16 cellular contexts compared by ENCODE assay signal in genomic region chr2:12727085-12727484, GRCh38. TPM values are rescaled to one million over a fixed set of nuclear protein-coding genes. Genes with fewer than 3 reads are reported as not detected.
A peak's percentile ranks its signal among the peaks of the same experiment; 100 is the strongest.
DNase-seq lines count a peak whose midpoint lies in the region; ATAC-seq, FAIRE-seq and TF ChIP-seq lines count a peak whose summit lies in the region.
"Had no signal": no experiment of that assay in that cellular context is flagged by ENCODE, and none has a peak within 500 bp of the region (broad histone marks: within the 10 kb centered on the region; RNA-seq: fewer than 3 reads in every experiment).

No MANE protein-coding gene starts in this region.

- POLR2A ChIA-PET in T-cell (lab: Charles Lee): interaction anchor here in 1 of 2 donors (0.6 to 1.1 kb wide), 2 partner anchors 9 to 280 kb away, joined by 3 read pairs; no protein-coding TSS in a partner anchor

- H3K27ac ChIP-seq in heart right ventricle (peak overlapping the region in 7 of 10 donors; percentile 10 to 99 (median 36)), kidney (ENCODE audit: low read depth in 2 of 2, low read length in 2 of 2) (no peak overlapping the region), tibial nerve (peak overlapping the region; percentile 14 to 96 (median 63)), pancreas (no peak overlapping the region), colonic mucosa (no peak overlapping the region)

- intact Hi-C loops in heart right ventricle (cut with DNase I): loop anchor here in 3 of 10 donors (10.0 kb wide), 2 partner anchors 98 to 278 kb away; no protein-coding TSS in a partner anchor
- intact Hi-C loops in left ventricle myocardium superior (cut with micrococcal nuclease): loop anchor here (10.0 kb wide), 1 partner anchor 98 kb away; no protein-coding TSS in a partner anchor
- intact Hi-C loops in kidney (cut with DNase I): no loop called here
- intact Hi-C loops in pancreas (cut with DNase I): no loop called here
- intact Hi-C loops in colonic mucosa (cut with DNase I): no loop called here

- H3K9ac ChIP-seq in kidney (ENCODE audit: low read length in 2 of 2) (no peak overlapping the region), colonic mucosa (ENCODE audit: low read depth in 2 of 2, low read length in 2 of 2) (no peak overlapping the region)

- H3K4me3 ChIP-seq in heart right ventricle: no peak overlapping the region
- H3K4me3 ChIP-seq in kidney (ENCODE audit: low read length in 2 of 2): no peak overlapping the region
- no peak overlapping the region for H3K4me3 ChIP-seq in tibial nerve
- H3K4me3 ChIP-seq in pancreas: no peak overlapping the region
- no peak overlapping the region for H3K4me3 ChIP-seq in colonic mucosa

- H3K27me3 Mint-ChIP-seq in T-cell: no peaks in the 10 kb centered on the region
- H3K27me3 Mint-ChIP-seq: memory B cell had no signal

- H3K4me1 ChIP-seq in heart right ventricle: peaks cover 26 to 100% (median 95%) of the 10 kb centered on the region in 9 donors
- H3K4me1 ChIP-seq in kidney (ENCODE audit: control insufficient read depth in 1 of 2, insufficient read depth in 1 of 2, low read depth in 1 of 2, low read length in 2 of 2): peaks cover 36 to 47% of the 10 kb centered on the region in 2 donors
- peaks cover 3 to 96% (median 41%) of the 10 kb centered on the region in 4 donors for H3K4me1 ChIP-seq in tibial nerve
- peaks cover 0 to 10% (median 0%) of the 10 kb centered on the region in 3 donors for H3K4me1 ChIP-seq in pancreas
- H3K4me1 ChIP-seq in colonic mucosa: peaks cover 4% of the 10 kb centered on the region

- peaks cover 93 to 100% (median 100%) of the 10 kb centered on the region in 3 donors for H3K4me1 Mint-ChIP-seq in T-cell

- peaks cover 58% of the 10 kb centered on the region for H3K36me3 Mint-ChIP-seq in T-cell

- CTCF ChIA-PET in T-cell (lab: Charles Lee): interaction anchor here in 1 of 2 donors (1.6 kb wide), 1 partner anchor 9 kb away, joined by 3 read pairs; no protein-coding TSS in a partner anchor

- no peak for TF ChIP-seq EP300 in tibial nerve (IDR thresholded peaks at IDR 0.05)

- peaks cover 0 to 97% (median 52%) of the 10 kb centered on the region in 9 donors for H3K36me3 ChIP-seq in heart right ventricle
- peaks cover 12 to 19% of the 10 kb centered on the region in 2 donors for H3K36me3 ChIP-seq in kidney (ENCODE audit: control insufficient read depth in 1 of 2, insufficient read depth in 2 of 2, low read length in 2 of 2)
- peaks cover 0 to 90% (median 0%) of the 10 kb centered on the region in 3 donors for H3K36me3 ChIP-seq in tibial nerve
- peaks cover 0 to 3% (median 0%) of the 10 kb centered on the region in 3 donors for H3K36me3 ChIP-seq in pancreas
- H3K36me3 ChIP-seq in colonic mucosa: no peaks in the 10 kb centered on the region

- no peak for ATAC-seq in heart right ventricle
- ATAC-seq in left ventricle myocardium superior: no peak
- no peak for ATAC-seq in T-cell (replicated peaks in 1 of 4)
- no peak for ATAC-seq in pancreas
- ATAC-seq in GM21723 (IDR thresholded peaks at IDR 0.05; ENCODE audit: unreplicated experiment): no peak

- FAIRE-seq in kidney (lab: Jason Lieb, UNC): no peak
- FAIRE-seq in pancreas (lab: Jason Lieb, UNC): no peak

- TF ChIP-seq POLR2A in tibial nerve (IDR thresholded peaks at IDR 0.05): no peak

- H3K27ac Mint-ChIP-seq in T-cell: peak overlapping the region; percentile 88 to 94
- H3K27ac Mint-ChIP-seq: activated T-helper 1 cell treated with anti-CD3 and anti-CD28 coated beads, Interleukin-12 subunit alpha, Interleukin-12 subunit beta, Interleukin-2, Interleukin-4 antibody, amounts not matched to agents 30 ng/mL and 10 ng/mL and 1 ng/mL, durations not matched to agents 14 hours and 24 hours and 36 hours had no signal

- H3K4me3 Mint-ChIP-seq in T-cell: peak overlapping the region in 1 of 3 donors; percentile 75

- H3K9me3 Mint-ChIP-seq in T-cell: no peaks in the 10 kb centered on the region
- H3K9me3 Mint-ChIP-seq: activated T-helper 1 cell treated with anti-CD3 and anti-CD28 coated beads, Interleukin-12 subunit alpha, Interleukin-12 subunit beta, Interleukin-2, Interleukin-4 antibody, amounts not matched to agents 30 ng/mL and 10 ng/mL and 1 ng/mL, durations not matched to agents 14 hours and 24 hours and 36 hours; memory B cell; T-helper 1 cell treated with Interleukin-12 subunit alpha and Interleukin-12 subunit beta and Interleukin-4 antibody, amounts not matched to agents 30 μg/mL and 1 μg/mL, for 36 hours had no signal

- 74 to 81% methylated on average over 6 of the region's 6 CpGs for WGBS in heart right ventricle, 2 donors
- 57 to 63% methylated on average over 6 of the region's 6 CpGs for WGBS in tibial nerve, 2 donors
- WGBS in pancreas, 2 donors: 78 to 85% methylated on average over 6 of the region's 6 CpGs

- TF ChIP-seq CTCF in heart right ventricle (IDR thresholded peaks at IDR 0.05) (no peak), kidney (IDR thresholded peaks at IDR 0.05; ENCODE audit: borderline replicate concordance, extremely low read depth, insufficient read depth) (no peak), tibial nerve (IDR thresholded peaks at IDR 0.05) (no peak), pancreas (IDR thresholded peaks at IDR 0.05) (no peak), colonic mucosa (IDR thresholded peaks at IDR 0.05) (no peak)

- DNase-seq in heart right ventricle (no peak), left ventricle myocardium superior (no peak), T-cell (no peak), kidney (peak; percentile 44), tibial nerve (ENCODE audit: low spot score in 2 of 2) (no peak), pancreas (no peak), colonic mucosa (no peak)
- DNase-seq: activated CD4-positive, alpha-beta T cell treated with anti-CD3 and anti-CD28 coated beads for 4 hours; DMS79; dorsolateral prefrontal cortex; NCI-H1417; NCI-H510A had no signal

- H3K9me3 ChIP-seq in heart right ventricle (no peaks in the 10 kb centered on the region), kidney (ENCODE audit: control insufficient read depth in 1 of 2, low read length in 2 of 2) (no peaks in the 10 kb centered on the region), tibial nerve (no peaks in the 10 kb centered on the region), pancreas (no peaks in the 10 kb centered on the region), colonic mucosa (no peaks in the 10 kb centered on the region)

- no peaks in the 10 kb centered on the region for H3K27me3 ChIP-seq in heart right ventricle
- no peaks in the 10 kb centered on the region for H3K27me3 ChIP-seq in tibial nerve
- no peaks in the 10 kb centered on the region for H3K27me3 ChIP-seq in pancreas
- H3K27me3 ChIP-seq in colonic mucosa: no peaks in the 10 kb centered on the region
- H3K27me3 ChIP-seq: dorsolateral prefrontal cortex had no signal

RNA-seq across cellular contexts. Expression of gene TRIB2, which starts 10.3 kb away (rescaled TPM):
- total RNA-seq in heart right ventricle: 10 to 100 TPM; 26.7 to 46.6 (median 36.5) TPM
- polyA plus RNA-seq in heart right ventricle: 10 to 100 TPM; 31.7 to 57.2 TPM
- 29.4 TPM for total RNA-seq in left ventricle myocardium superior
- 100 to 1,000 TPM; 111 to 131 (median 121) TPM for total RNA-seq in T-cell
- 69.2 TPM for total RNA-seq in kidney
- 29.6 TPM for polyA plus RNA-seq in kidney (ENCODE audit: insufficient read depth, low read depth, low replicate concordance)
- 100 to 1,000 TPM; 182 to 554 (median 315) TPM for total RNA-seq in tibial nerve
- total RNA-seq in pancreas: 10 to 100 TPM in 3 of 6 donors, 1 to 10 TPM in 3; 4.0 to 66.9 (median 8.9) TPM
- polyA plus RNA-seq in pancreas: 10 to 100 TPM; 20.8 to 21.2 TPM
- 10 to 100 TPM in 1 of 2 donors, 1 to 10 TPM in 1; 3.7 to 10.5 TPM for total RNA-seq in colonic mucosa

Comparison
In these comparisons a context has a peak if more than half of its experiments do, and no peak if none do; other contexts are left out.
1. H3K27ac ChIP-seq: peak in heart right ventricle (7 of 10) and tibial nerve (4 of 4); none in kidney (0 of 2), pancreas (0 of 4) and colonic mucosa (single experiment).